In genomic region chr6:41727705-41728072, GRCh38 we compare ENCODE assay signal across 19 cellular contexts. TPM values are rescaled to one million over a fixed set of nuclear protein-coding genes. Genes with fewer than 3 reads are reported as not detected.
A peak's percentile ranks its signal among the peaks of the same experiment; 100 is the strongest.
DNase-seq lines count a peak whose midpoint lies in the region; ATAC-seq and TF ChIP-seq lines count a peak whose summit lies in the region.
"Had no signal": no experiment of that assay in that cellular context is flagged by ENCODE, and none has a peak within 500 bp of the region (broad histone marks: within the 10 kb centered on the region; RNA-seq: fewer than 3 reads in every experiment).

No MANE protein-coding gene starts in this region.

- DNase-seq in heart left ventricle (peak in 1 of 5 donors; percentile 46), left ventricle myocardium superior (no peak), dorsolateral prefrontal cortex (no peak), putamen (ENCODE audit: low spot score) (no peak)
- DNase-seq in natural killer cell treated with Interleukin-12 subunit alpha and Interleukin-12 subunit beta and Interleukin-15 and Interleukin-18, amount 100 ng/mL, for 72 hours (ENCODE audit: low spot score) = no peak
- DNase-seq in activated CD4-positive, alpha-beta T cell treated with anti-CD3 and anti-CD28 coated beads for 1 hour = no peak
- DNase-seq: BE2C, cortex of kidney, mesendoderm, NCI-H2107, nephron progenitor cell had no signal

- ATAC-seq in heart left ventricle = no peak
- no peak for ATAC-seq in left ventricle myocardium superior
- ATAC-seq in natural killer cell treated with Interleukin-12 subunit alpha and Interleukin-12 subunit beta and Interleukin-15 and Interleukin-18, amount 100 ng/mL, for 72 hours = no peak
- ATAC-seq in GM21381 (IDR thresholded peaks at IDR 0.05; ENCODE audit: unreplicated experiment) = no peak
- ATAC-seq: SK-N-SH treated with all-trans-retinoic acid at 6 μM for 48 hours had no signal

- TF ChIP-seq CTCF in heart left ventricle (IDR thresholded peaks at IDR 0.05) = no peak
- no peak for TF ChIP-seq CTCF in dorsolateral prefrontal cortex (IDR thresholded peaks at IDR 0.05 in 54 of 56, conservative IDR thresholded peaks at IDR 0.05 in 2 of 56; ENCODE audit: low read depth in 1 of 56, partially characterized antibody in 56 of 56)

- H3K27ac Mint-ChIP-seq in natural killer cell treated with Interleukin-12 subunit alpha and Interleukin-12 subunit beta and Interleukin-15 and Interleukin-18, amount 100 ng/mL, for 72 hours = peak overlapping the region; percentile 78 to 95
- H3K27ac Mint-ChIP-seq: activated naive CD8-positive, alpha-beta T cell; nephron progenitor cell had no signal

- no peaks in the 10 kb centered on the region for H3K36me3 Mint-ChIP-seq in natural killer cell treated with Interleukin-12 subunit alpha and Interleukin-12 subunit beta and Interleukin-15 and Interleukin-18, amount 100 ng/mL, for 72 hours
- H3K36me3 Mint-ChIP-seq: activated naive CD8-positive, alpha-beta T cell had no signal

- H3K27ac ChIP-seq in heart left ventricle = peak overlapping the region; percentile 13 to 74 (median 34)
- H3K27ac ChIP-seq in dorsolateral prefrontal cortex = peak overlapping the region in 57 of 59 donors; percentile 71 to 100 (median 99)
- H3K27ac ChIP-seq in temporal lobe (ENCODE audit: low read depth, low read length) = peak overlapping the region; percentile 98

- no peaks in the 10 kb centered on the region for H3K9me3 ChIP-seq in heart left ventricle
- H3K9me3 ChIP-seq: BE2C had no signal

- peaks cover 0 to 3% (median 0%) of the 10 kb centered on the region in 9 donors for H3K36me3 ChIP-seq in heart left ventricle
- H3K36me3 ChIP-seq: BE2C had no signal

- TF ChIP-seq POLR2A in heart left ventricle (IDR thresholded peaks at IDR 0.05) = no peak

- peak overlapping the region; percentile 94 for H3K4me3 Mint-ChIP-seq in natural killer cell treated with Interleukin-12 subunit alpha and Interleukin-12 subunit beta and Interleukin-15 and Interleukin-18, amount 100 ng/mL, for 72 hours
- H3K4me3 Mint-ChIP-seq: activated naive CD8-positive, alpha-beta T cell; nephron progenitor cell had no signal

- H3K4me3 ChIP-seq in heart left ventricle (no peak overlapping the region), dorsolateral prefrontal cortex (peak overlapping the region in 11 of 59 donors; percentile 9 to 96 (median 84))
- H3K4me3 ChIP-seq: smooth muscle cell had no signal

- H3K9me3 Mint-ChIP-seq in natural killer cell treated with Interleukin-12 subunit alpha and Interleukin-12 subunit beta and Interleukin-15 and Interleukin-18, amount 100 ng/mL, for 72 hours = no peaks in the 10 kb centered on the region
- H3K9me3 Mint-ChIP-seq: nephron progenitor cell had no signal

- H3K4me1 ChIP-seq in heart left ventricle = peaks cover 30 to 98% (median 83%) of the 10 kb centered on the region in 12 donors

- peaks cover 72 to 74% of the 10 kb centered on the region in 2 donors for H3K4me1 Mint-ChIP-seq in natural killer cell treated with Interleukin-12 subunit alpha and Interleukin-12 subunit beta and Interleukin-15 and Interleukin-18, amount 100 ng/mL, for 72 hours (ENCODE audit: low read depth in 2 of 2)

- WGBS in heart left ventricle, 4 donors = 63 to 88% (median 84%) methylated on average over 2 to 3 of the region's 3 CpGs

- H3K27me3 ChIP-seq in heart left ventricle = no peaks in the 10 kb centered on the region
- no peaks in the 10 kb centered on the region for H3K27me3 ChIP-seq in dorsolateral prefrontal cortex
- H3K27me3 ChIP-seq: BE2C had no signal

- intact Hi-C loops in heart left ventricle (cut with DNase I) = no loop called here
- intact Hi-C loops in left ventricle myocardium superior (cut with micrococcal nuclease) = no loop called here
- intact Hi-C loops in dorsolateral prefrontal cortex (cut with DNase I) = no loop called here

- no peaks in the 10 kb centered on the region for H3K27me3 Mint-ChIP-seq in natural killer cell treated with Interleukin-12 subunit alpha and Interleukin-12 subunit beta and Interleukin-15 and Interleukin-18, amount 100 ng/mL, for 72 hours
- H3K27me3 Mint-ChIP-seq: activated naive CD8-positive, alpha-beta T cell had no signal

RNA-seq across cellular contexts. Expression of gene TFEB, which starts 7.7 kb away (rescaled TPM):
- total RNA-seq in heart left ventricle = 10 to 100 TPM; 26.2 to 47.2 (median 41.1) TPM
- 10 to 100 TPM; 37.7 to 40.1 TPM for polyA plus RNA-seq in heart left ventricle
- total RNA-seq in left ventricle myocardium superior = 50.9 TPM
- 100 to 1,000 TPM in 2 of 120 experiments, 10 to 100 TPM in 118; 13.9 to 125 (median 40.5) TPM for total RNA-seq in dorsolateral prefrontal cortex
- 10 to 100 TPM; 36.0 to 40.1 TPM for total RNA-seq in natural killer cell treated with Interleukin-12 subunit alpha and Interleukin-12 subunit beta and Interleukin-15 and Interleukin-18, amount 100 ng/mL, for 72 hours
- total RNA-seq in temporal lobe = 2.7 TPM

RNA-seq across cellular contexts. Expression of gene PGC, which starts 19.5 kb away (rescaled TPM):
- total RNA-seq in heart left ventricle (not detected), left ventricle myocardium superior (not detected), dorsolateral prefrontal cortex (1 to 10 TPM in 11 of 120 experiments, under 1 TPM in 26, not detected in 83; 0.38 to 2.2 (median 0.64) TPM), temporal lobe (0.49 TPM)
- 1 to 10 TPM in 1 of 2 donors, not detected in 1; 1.1 TPM for polyA plus RNA-seq in heart left ventricle
- total RNA-seq in natural killer cell treated with Interleukin-12 subunit alpha and Interleukin-12 subunit beta and Interleukin-15 and Interleukin-18, amount 100 ng/mL, for 72 hours = not detected
- total RNA-seq: posterior vena cava, smooth muscle cell, subcutaneous adipose tissue had no signal
- polyA plus RNA-seq: keratinocyte, smooth muscle cell had no signal

RNA-seq across cellular contexts. Expression of gene FRS3, which starts 52.0 kb away (rescaled TPM):
- total RNA-seq in heart left ventricle (1 to 10 TPM; 3.8 to 6.8 (median 5.1) TPM), left ventricle myocardium superior (5.2 TPM), dorsolateral prefrontal cortex (10 to 100 TPM; 20.4 to 52.8 (median 33.0) TPM), temporal lobe (10.3 TPM)
- polyA plus RNA-seq in heart left ventricle = 1 to 10 TPM; 3.2 to 5.7 TPM
- total RNA-seq in natural killer cell treated with Interleukin-12 subunit alpha and Interleukin-12 subunit beta and Interleukin-15 and Interleukin-18, amount 100 ng/mL, for 72 hours = 1 to 10 TPM; 7.4 to 9.5 TPM

RNA-seq across cellular contexts. Expression of gene PRICKLE4, which starts 52.9 kb away (rescaled TPM):
- 1 to 10 TPM; 1.1 to 3.7 (median 1.9) TPM for total RNA-seq in heart left ventricle
- polyA plus RNA-seq in heart left ventricle = 1 to 10 TPM; 1.9 to 3.9 TPM
- total RNA-seq in left ventricle myocardium superior = 3.8 TPM
- 1 to 10 TPM in 71 of 120 experiments, under 1 TPM in 17, not detected in 32; 0.36 to 9.2 (median 2.1) TPM for total RNA-seq in dorsolateral prefrontal cortex
- not detected for total RNA-seq in natural killer cell treated with Interleukin-12 subunit alpha and Interleukin-12 subunit beta and Interleukin-15 and Interleukin-18, amount 100 ng/mL, for 72 hours
- 0.49 TPM for total RNA-seq in temporal lobe
- polyA plus RNA-seq: smooth muscle cell had no signal

RNA-seq across cellular contexts. Expression of gene TOMM6, which starts 59.8 kb away (rescaled TPM):
- 100 to 1,000 TPM; 158 to 225 (median 182) TPM for total RNA-seq in heart left ventricle
- polyA plus RNA-seq in heart left ventricle = 100 to 1,000 TPM; 171 to 277 TPM
- total RNA-seq in left ventricle myocardium superior = 216 TPM
- 100 to 1,000 TPM in 56 of 120 experiments, 10 to 100 TPM in 64; 67.4 to 141 (median 99.4) TPM for total RNA-seq in dorsolateral prefrontal cortex
- 100 to 1,000 TPM; 208 to 284 TPM for total RNA-seq in natural killer cell treated with Interleukin-12 subunit alpha and Interleukin-12 subunit beta and Interleukin-15 and Interleukin-18, amount 100 ng/mL, for 72 hours
- total RNA-seq in temporal lobe = 32.2 TPM

Comparison
In these comparisons a context has a peak if more than half of its experiments do, and no peak if none do; other contexts are left out.
1. H3K27ac ChIP-seq: peak in every context shown above with its lines; median percentile 99 in dorsolateral prefrontal cortex; 98 in temporal lobe; 34 in heart left ventricle.